ENCODE assay signal across 21 cellular contexts in the genomic region with DNA sequence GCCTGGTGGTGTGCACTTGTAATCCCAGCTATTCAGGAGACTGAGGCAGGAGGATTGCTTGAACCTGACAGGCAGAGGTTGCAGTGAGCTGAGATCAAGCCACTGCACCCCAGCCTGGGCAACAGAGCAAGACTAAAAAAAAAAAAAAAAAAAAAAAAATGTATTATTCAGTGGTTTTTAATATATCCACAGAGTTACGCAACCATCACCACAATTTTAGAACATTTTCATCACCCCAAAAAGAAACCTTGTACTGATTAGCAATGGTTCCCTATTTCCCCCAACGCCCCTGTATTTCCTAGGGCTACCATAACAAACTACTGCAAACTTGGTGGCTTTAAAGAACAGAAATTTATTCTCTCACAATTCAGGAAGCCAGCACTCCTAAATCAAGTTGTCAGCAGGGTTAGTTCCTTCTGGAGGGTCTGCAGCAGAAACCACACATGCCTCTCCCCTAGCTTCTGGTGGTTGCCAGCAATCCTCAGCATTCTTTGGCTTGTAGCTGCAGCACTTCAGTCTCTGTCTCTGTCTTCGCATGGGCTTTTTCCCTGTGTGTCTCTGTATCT.
"Had no signal": no experiment of that assay in that cellular context is flagged by ENCODE, and none has a peak within 500 bp of the region (broad histone marks: within the 10 kb centered on the region; RNA-seq: fewer than 3 reads in every experiment).

No MANE protein-coding gene starts in this region.

- H3K9me3 ChIP-seq: gastrocnemius medialis, heart right ventricle, pancreas, thyroid gland had no signal

- H3K36me3 ChIP-seq: gastrocnemius medialis, pancreas had no signal

- H3K27ac ChIP-seq: dorsolateral prefrontal cortex, gastrocnemius medialis, heart right ventricle, pancreas, thyroid gland, WERI-Rb-1 had no signal

- ATAC-seq: activated CD4-positive, alpha-beta T cell treated with anti-CD3 and anti-CD28 coated beads for 36 hours; activated CD8-positive, alpha-beta memory T cell treated with anti-CD3 and anti-CD28 coated beads, Interleukin-2, amount 10 ng/mL, durations not matched to agents 7 days and 5 days; gastrocnemius medialis; left colon; pancreas; stimulated activated memory B cell treated with anti-CD40 and anti-IgM and Interleukin-4, amounts not matched to agents 10 μg/mL and 1 μg/mL and 100 μg/mL, for 72 hours had no signal

- FAIRE-seq: astrocyte, bronchial epithelial cell, islet of Langerhans, pancreas, urothelium cell line had no signal

- DNase-seq: activated CD4-positive, alpha-beta memory T cell treated with anti-CD3 and anti-CD28 coated beads for 36 hours; activated CD4-positive, alpha-beta T cell treated with anti-CD3 and anti-CD28 coated beads for 36 hours; activated CD8-positive, alpha-beta memory T cell treated with anti-CD3 and anti-CD28 coated beads, Interleukin-2, amount 10 ng/mL, durations not matched to agents 7 days and 5 days; activated naive CD4-positive, alpha-beta T cell treated with anti-CD3 and anti-CD28 coated beads, Interleukin-2, amount 50 U/mL, for 16 hours; activated T-cell treated with anti-CD3 and anti-CD28 coated beads, Interleukin-2, amount 50 U/mL, for 1 hour; dorsolateral prefrontal cortex; endodermal cell; erythroblast; gastrocnemius medialis; heart right ventricle; left colon; mammary epithelial cell; naive B cell; pancreas; thyroid gland; WERI-Rb-1 had no signal

- H3K4me3 ChIP-seq: dorsolateral prefrontal cortex, gastrocnemius medialis, heart right ventricle, pancreas, thyroid gland had no signal

- H3K27me3 ChIP-seq: dorsolateral prefrontal cortex, gastrocnemius medialis, heart right ventricle, pancreas, thyroid gland had no signal

- H3K4me1 ChIP-seq: gastrocnemius medialis, pancreas had no signal
